Comparison of ENCODE assay signal across 8 cellular contexts in genomic region chr7:100158229-100159098, GRCh38. TPM values are rescaled to one million over a fixed set of nuclear protein-coding genes. Genes with fewer than 3 reads are reported as not detected.
DNase-seq lines count a peak whose midpoint lies in the region; ATAC-seq and TF ChIP-seq lines count a peak whose summit lies in the region.

Gene TRAPPC14 (minus strand): TSS chr7:100158723. CDS start chr7:100158499, 224 bp downstream.

- H3K9me3 Mint-ChIP-seq in natural killer cell treated with Interleukin-12 subunit alpha and Interleukin-12 subunit beta and Interleukin-15 and Interleukin-18, amount 100 ng/mL, for 72 hours: no peaks in the 10 kb centered on the region

- ATAC-seq in natural killer cell treated with Interleukin-12 subunit alpha and Interleukin-12 subunit beta and Interleukin-15 and Interleukin-18, amount 100 ng/mL, for 72 hours: peak; percentile 94 to 95

- H3K4me1 Mint-ChIP-seq in natural killer cell treated with Interleukin-12 subunit alpha and Interleukin-12 subunit beta and Interleukin-15 and Interleukin-18, amount 100 ng/mL, for 72 hours (ENCODE audit: low read depth in 2 of 2): peaks cover 6 to 11% of the 10 kb centered on the region in 2 donors

- H3K36me3 Mint-ChIP-seq in natural killer cell treated with Interleukin-12 subunit alpha and Interleukin-12 subunit beta and Interleukin-15 and Interleukin-18, amount 100 ng/mL, for 72 hours: no peaks in the 10 kb centered on the region

- H3K4me3 Mint-ChIP-seq in natural killer cell treated with Interleukin-12 subunit alpha and Interleukin-12 subunit beta and Interleukin-15 and Interleukin-18, amount 100 ng/mL, for 72 hours: peak within 1 kb of the TSS; percentile 80

- no peaks in the 10 kb centered on the region for H3K27me3 Mint-ChIP-seq in natural killer cell treated with Interleukin-12 subunit alpha and Interleukin-12 subunit beta and Interleukin-15 and Interleukin-18, amount 100 ng/mL, for 72 hours

- peak within 1 kb of the TSS; percentile 71 to 92 for H3K27ac Mint-ChIP-seq in natural killer cell treated with Interleukin-12 subunit alpha and Interleukin-12 subunit beta and Interleukin-15 and Interleukin-18, amount 100 ng/mL, for 72 hours

- no peak for TF ChIP-seq CTCF in fibroblast of the aortic adventitia (IDR thresholded peaks at IDR 0.05; ENCODE audit: insufficient read depth, low read length)

- peak within 1 kb of the TSS; percentile 77 for H3K4me3 ChIP-seq in fibroblast of the aortic adventitia (ENCODE audit: low read depth, low read length)

- DNase-seq in DMS53 treated with DMSO at 0.1 percent for 48 hours (lab: John Stamatoyannopoulos, UW; ENCODE audit: unreplicated experiment): peak; percentile 82
- DNase-seq in H4 (ENCODE audit: low spot score): peak; percentile 81
- DNase-seq in M059J (ENCODE audit: low read depth): peak; percentile 86
- DNase-seq in SHP77 treated with DMSO at 0.1 percent for 48 hours (lab: John Stamatoyannopoulos, UW): peak; percentile 52
- DNase-seq in activated effector memory CD4-positive, alpha-beta T cell treated with Interleukin-2 at 50 U/mL for 16 hours: peak; percentile 87
- DNase-seq in fibroblast of the aortic adventitia (ENCODE audit: low read depth): peak; percentile 73
- peak; percentile 93 for DNase-seq in natural killer cell treated with Interleukin-12 subunit alpha and Interleukin-12 subunit beta and Interleukin-15 and Interleukin-18, amount 100 ng/mL, for 72 hours (ENCODE audit: low spot score)
- peak; percentile 92 for DNase-seq in stimulated activated naive CD4-positive, alpha-beta T cell treated with Interleukin-2 at 50 U/mL for 16 hours (lab: John Stamatoyannopoulos, UW)

RNA-seq across cellular contexts. Expression of gene TRAPPC14, which starts in this region (rescaled TPM):
- total RNA-seq in H4 (2014; rRNA removed; shearing (Covaris generic)): 7.7 and 8.0 TPM in 2 replicates
- 6.4 and 10.5 TPM in 2 replicates for total RNA-seq in M059J (2014; rRNA removed; shearing (Covaris generic))
- 3.5 and 10.0 TPM in 2 replicates for total RNA-seq in fibroblast of the aortic adventitia (ENCODE audit: low replicate concordance)
- 10 to 100 TPM; 46.2 to 52.7 TPM for total RNA-seq in natural killer cell treated with Interleukin-12 subunit alpha and Interleukin-12 subunit beta and Interleukin-15 and Interleukin-18, amount 100 ng/mL, for 72 hours

Comparison
In these comparisons a context has a peak if more than half of its experiments do, and no peak if none do; other contexts are left out.
1. Peak in every context shown above with its lines: DNase-seq, ATAC-seq and H3K4me3 ChIP-seq.